8 cellular contexts compared by ENCODE assay signal in the genomic region with DNA sequence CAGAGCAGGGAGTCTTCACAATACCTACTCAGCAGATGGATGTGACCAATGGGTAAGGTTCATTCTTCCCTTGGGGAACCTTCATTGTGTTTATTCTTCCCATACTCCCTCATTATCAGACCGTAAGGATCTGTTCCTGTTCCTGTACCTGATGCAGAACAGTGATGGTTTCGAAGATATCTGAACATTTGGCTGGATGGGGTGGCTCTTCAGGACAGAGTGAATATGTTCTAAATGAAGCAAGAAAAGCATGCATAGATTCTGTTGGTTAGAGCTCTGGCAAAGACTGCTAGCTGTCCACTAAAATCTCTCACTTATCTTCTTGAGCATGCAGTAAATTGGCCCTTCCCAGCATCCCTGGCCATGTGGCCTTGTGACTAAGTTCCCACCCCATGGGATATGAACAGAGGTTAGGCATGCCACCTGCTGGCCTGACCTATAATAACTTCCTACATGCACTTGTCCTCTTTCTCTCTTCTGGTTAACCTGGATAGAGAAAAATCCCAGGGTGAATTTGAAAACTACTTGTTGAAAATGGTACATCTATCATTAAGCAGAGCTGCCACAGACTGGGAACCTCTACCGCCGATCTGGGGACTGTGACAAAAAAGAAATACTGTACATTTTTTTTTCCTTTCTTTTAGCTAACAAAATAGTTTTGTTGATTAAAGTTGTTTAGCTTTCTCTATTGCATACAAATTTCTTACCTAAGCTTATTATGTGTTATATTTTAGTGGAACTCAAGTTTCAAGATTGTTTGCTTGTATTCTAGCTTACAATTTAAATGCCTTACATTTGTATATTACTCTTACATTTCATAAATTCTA.
A peak's percentile ranks its signal among the peaks of the same experiment; 100 is the strongest.
DNase-seq lines count a peak whose midpoint lies in the region; ATAC-seq and TF ChIP-seq lines count a peak whose summit lies in the region.

No MANE protein-coding gene starts in this region.

- peak; percentile 62 to 72 for DNase-seq in NCI-H524 (lab: John Stamatoyannopoulos, UW)
- no peak for DNase-seq in NCI-H524 treated with DMSO at 0.1 percent for 48 hours (lab: John Stamatoyannopoulos, UW)
- DNase-seq in NAMALWA (ENCODE audit: low spot score): peak; percentile 73
- peak; percentile 32 for DNase-seq in T1000 (lab: John Stamatoyannopoulos, UW)
- peak; percentile 69 for DNase-seq in brain microvascular endothelial cell
- peak; percentile 84 for DNase-seq in islet precursor cell
- peak; percentile 47 to 53 for DNase-seq in stimulated activated CD4-positive, alpha-beta T cell treated with anti-CD3 and anti-CD28 coated beads, Interleukin-2, amount 100 ng/mL, for 24 hours

- H3K27me3 ChIP-seq in brain microvascular endothelial cell (replicated peaks): no peaks in the 10 kb centered on the region

- in situ Hi-C loops in brain microvascular endothelial cell (cut with HindIII; ENCODE audit: low pct_ligation_motif_present, low sequenced_read_pairs): no loop called here

- H3K4me3 ChIP-seq in brain microvascular endothelial cell (ENCODE audit: low read depth, low read length): no peak overlapping the region

- peak; percentile 77 for TF ChIP-seq CTCF in brain microvascular endothelial cell (IDR thresholded peaks at IDR 0.05; ENCODE audit: low read depth, low read length, missing control alignments)

- no peak overlapping the region for H3K27ac ChIP-seq in brain microvascular endothelial cell

- peak; percentile 85 for ATAC-seq in HG02588 (IDR thresholded peaks at IDR 0.05; ENCODE audit: unreplicated experiment)

- no peaks in the 10 kb centered on the region for H3K36me3 ChIP-seq in brain microvascular endothelial cell (replicated peaks)
